ENCODE assay signal across 34 cellular contexts in the genomic region with DNA sequence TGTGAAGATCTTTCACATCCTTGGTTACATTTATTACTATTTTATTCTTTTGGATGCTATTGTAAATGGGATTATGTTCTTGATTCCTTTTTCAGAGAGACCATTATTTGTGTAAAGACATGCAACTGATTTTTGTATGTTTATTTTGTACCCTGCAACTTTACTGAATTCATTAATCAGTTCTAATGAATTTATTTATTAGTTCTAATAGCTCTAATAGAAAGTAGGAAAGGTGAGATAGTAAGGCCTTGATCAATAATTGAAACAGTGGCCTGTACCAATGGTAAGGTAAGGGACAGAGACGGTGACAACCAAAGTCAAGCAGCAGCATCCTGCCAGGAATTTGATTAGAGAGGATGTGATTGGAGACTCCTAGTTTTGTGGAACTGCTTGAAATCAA.
"Had no signal": no experiment of that assay in that cellular context is flagged by ENCODE, and none has a peak within 500 bp of the region (broad histone marks: within the 10 kb centered on the region; RNA-seq: fewer than 3 reads in every experiment).

No MANE protein-coding gene starts in this region.

- H3K36me3 ChIP-seq: MG63 had no signal

- H3K4me3 ChIP-seq: MG63 had no signal

- H3K27me3 ChIP-seq: MG63 had no signal

- DNase-seq: Karpas-422, Kasumi-1, MG63, MM.1S, MV-4-11, NCI-H1048, NCI-H1092, NCI-H1092 treated with DMSO at 0.1 percent for 48 hours, NCI-H1105, NCI-H1105 treated with DMSO at 0.1 percent for 48 hours, NCI-H1417, NCI-H1417 treated with DMSO at 0.1 percent for 48 hours, NCI-H1436, NCI-H1436 treated with DMSO at 0.1 percent for 48 hours, NCI-H146, NCI-H1694, NCI-H1694 treated with DMSO at 0.1 percent for 48 hours, NCI-H187, NCI-H187 treated with DMSO at 0.1 percent for 48 hours, NCI-H1930, NCI-H2029, NCI-H2029 treated with DMSO at 0.1 percent for 48 hours, NCI-H2081, NCI-H2081 treated with DMSO at 0.1 percent for 48 hours, NCI-H2107, NCI-H2171, NCI-H2171 treated with DMSO at 0.1 percent for 48 hours, NCI-H2227 treated with DMSO at 0.1 percent for 48 hours, NCI-H226, NCI-H345, NCI-H446, NCI-H446 treated with DMSO at 0.1 percent for 48 hours, NCI-H510A, NCI-H510A treated with DMSO at 0.1 percent for 48 hours had no signal
